20 cellular contexts compared by ENCODE assay signal in the genomic region with DNA sequence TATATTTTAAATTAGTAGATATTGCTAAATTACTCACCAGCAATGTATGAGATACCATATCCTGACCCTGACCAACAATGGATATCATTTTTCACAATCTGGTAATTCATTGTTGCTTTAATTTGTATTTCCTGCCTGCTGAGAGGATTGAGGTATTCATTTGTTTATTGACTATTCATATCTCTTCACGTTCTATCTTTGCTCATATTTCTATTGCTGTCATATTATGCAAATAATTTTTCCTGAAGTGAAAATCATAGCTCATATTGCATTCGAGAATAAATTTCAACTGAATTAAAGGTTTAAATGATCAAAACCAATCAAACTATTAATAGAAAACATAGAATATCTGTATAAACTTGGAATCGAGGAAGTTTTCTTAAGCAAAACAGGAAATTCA. TPM values are rescaled to one million over a fixed set of nuclear protein-coding genes. Genes with fewer than 3 reads are reported as not detected.
A peak's percentile ranks its signal among the peaks of the same experiment; 100 is the strongest.
DNase-seq lines count a peak whose midpoint lies in the region; ATAC-seq, FAIRE-seq and TF ChIP-seq lines count a peak whose summit lies in the region.
"Had no signal": no experiment of that assay in that cellular context is flagged by ENCODE, and none has a peak within 500 bp of the region (broad histone marks: within the 10 kb centered on the region; RNA-seq: fewer than 3 reads in every experiment).

No MANE protein-coding gene starts in this region.

- ATAC-seq in HG02610 (IDR thresholded peaks at IDR 0.05; ENCODE audit: unreplicated experiment) = peak; percentile 48
- ATAC-seq in GM12878 = no peak
- peak in 2 of 4 donors; percentile 25 to 29 for ATAC-seq in pancreas
- ATAC-seq in GM21447 (IDR thresholded peaks at IDR 0.05; ENCODE audit: unreplicated experiment) = no peak

- H3K9me3 ChIP-seq in GM12878 (replicated peaks; ENCODE audit: control insufficient read depth, insufficient read depth, low read length) (no peaks in the 10 kb centered on the region), pancreas (no peaks in the 10 kb centered on the region)
- H3K9me3 ChIP-seq: Caco-2, SK-N-SH had no signal

- H3K4me3 ChIP-seq in GM12878 = no peak overlapping the region
- H3K4me3 ChIP-seq in pancreas = no peak overlapping the region

- WGBS in GM12878 (ENCODE audit: insufficient coverage, insufficient replicate concordance, low lambda C conversion rate, missing lambda C conversion rate) = 2% methylated on average over 3 of the region's 3 CpGs
- 13 to 15% methylated on average over 3 of the region's 3 CpGs for WGBS in pancreas, 2 donors

- no peak for TF ChIP-seq RAD21 in GM12878 (IDR thresholded peaks at IDR 0.05; ENCODE audit: insufficient read depth, low read depth, low read length)

- in situ Hi-C loops in GM12878 (cut with MboI) = no loop called here

- no peaks in the 10 kb centered on the region; the same call in none of the 2 replicates for H3K79me2 ChIP-seq in GM12878 (ENCODE audit: control insufficient read depth, insufficient read depth, low read length)

- TF ChIP-seq POLR2A in GM12878 (IDR thresholded peaks at IDR 0.05; ENCODE audit: low read depth, low read length) = no peak

- H3K36me3 ChIP-seq in GM12878 (ENCODE audit: control insufficient read depth in 2 of 2, insufficient read depth in 2 of 2, low read length in 1 of 2) (peaks cover 5 to 13% of the 10 kb centered on the region in 2 experiments), pancreas (peaks cover 0 to 17% (median 5%) of the 10 kb centered on the region in 3 donors)

- RAD21 ChIA-PET in GM12878 (lab: Charles Lee; ENCODE audit: unreplicated experiment) = no interaction called here

- no peak for TF ChIP-seq EP300 in GM12878 (IDR thresholded peaks at IDR 0.05; ENCODE audit: borderline replicate concordance in 1 of 2, control insufficient read depth in 1 of 2, low read depth in 2 of 2, low read length in 2 of 2)

- no peaks in the 10 kb centered on the region for H3K27me3 ChIP-seq in GM12878 (replicated peaks in 1 of 2; ENCODE audit: control insufficient read depth in 2 of 2, insufficient read depth in 2 of 2, low read length in 1 of 2)
- H3K27me3 ChIP-seq in pancreas = no peaks in the 10 kb centered on the region

- H3K4me1 ChIP-seq in GM12878 (ENCODE audit: control insufficient read depth, insufficient read depth, low read length) (0 out of 2 replicates have a peak, but pooled peaks cover 2% of the 10 kb centered on the region), pancreas (peaks cover 0 to 12% (median 9%) of the 10 kb centered on the region in 3 donors)
- H3K4me1 ChIP-seq: Caco-2 had no signal

- POLR2A ChIA-PET in GM12878 (lab: Charles Lee) = no interaction called here

- no peak for FAIRE-seq in GM12878 (lab: Jason Lieb, UNC)
- FAIRE-seq in pancreas (lab: Jason Lieb, UNC) = peak; percentile 37
- FAIRE-seq: GM12892, GM18507, HTR-8/SVneo had no signal

- H3K9ac ChIP-seq in GM12878 (ENCODE audit: control insufficient read depth, insufficient read depth, low read length) = no peak overlapping the region
- H3K9ac ChIP-seq: SK-N-SH had no signal

- H3K27ac ChIP-seq in GM12878 (ENCODE audit: control insufficient read depth, insufficient read depth) (no peak overlapping the region), pancreas (peak overlapping the region in 1 of 4 donors; percentile 37)

- no peak overlapping the region for H3K4me2 ChIP-seq in GM12878 (ENCODE audit: control insufficient read depth, insufficient read depth)
- H3K4me2 ChIP-seq: SK-N-SH had no signal

- no peaks in the 10 kb centered on the region for H4K20me1 ChIP-seq in GM12878 (ENCODE audit: control insufficient read depth, insufficient read depth)

- BruUV-seq in GM12878 (replicated peaks; lab: Mats Ljungman, UMichigan) = TSS peak; percentile 49

- SMC1A ChIA-PET in GM12878 (lab: Charles Lee; ENCODE audit: uncharacterized antibody, unreplicated experiment) = no interaction called here

- DNase-seq in ELR (ENCODE audit: low read depth) = peak; percentile 7
- DNase-seq in GM12878 (ENCODE audit: low read depth, low spot score) = no peak
- DNase-seq in pancreas = no peak
- DNase-seq in T-helper 2 cell = no peak
- no peak for DNase-seq in activated naive CD4-positive, alpha-beta T cell treated with Interleukin-2 at 50 U/mL for 16 hours
- DNase-seq: Caco-2, H9, IMR-90, NCI-H1048, NCI-H1436, NCI-H2081, NCI-H446 treated with DMSO at 0.1 percent for 48 hours, NCI-H774, SHP77 treated with DMSO at 0.1 percent for 48 hours, SK-N-SH had no signal

- intact Hi-C loops in GM12878 (cut with micrococcal nuclease; ENCODE audit: unreplicated experiment) (no loop called here), pancreas (cut with DNase I) (no loop called here)

- H2AFZ ChIP-seq in GM12878 (ENCODE audit: control insufficient read depth, low read depth, low read length) = no peak overlapping the region

- CTCF ChIA-PET in GM12878 (lab: Yijun Ruan, JAX) = interaction anchor here (1.4 to 1.6 kb wide), 2 partner anchors 10 to 15 kb away, joined by 3 to 4 read pairs; no protein-coding TSS in a partner anchor

- TF ChIP-seq CTCF in GM12878 (IDR thresholded peaks at IDR 0.05 in 2 of 3, conservative IDR thresholded peaks at IDR 0.05 in 1 of 3; ENCODE audit: control insufficient read depth in 2 of 3, extremely low read depth in 1 of 3, insufficient read depth in 1 of 3, low read depth in 3 of 3, low read length in 3 of 3) (no peak), pancreas (IDR thresholded peaks at IDR 0.05) (no peak)

TF ChIP-seq in GM12878, 131 proteins besides CTCF, POLR2A, EP300 and RAD21:
- no peak for TF ChIP-seq STAT1 (conservative IDR thresholded peaks at IDR 0.05)

RNA-seq across cellular contexts. Expression of gene INO80D, which starts 31.0 kb away (rescaled TPM):
- 44.6 and 48.4 TPM in 2 replicates for total RNA-seq in GM12878 (2013; cell fraction: nucleolus; rRNA removed)
- total RNA-seq in GM12878 (2014; rRNA removed) (6.3 and 7.9 TPM in 2 replicates), GM12878 (2014; rRNA removed; fragmentation: Illumina TruSeq; extraction: Trizol) (6.5 and 7.2 TPM in 2 replicates), GM12878 (2021) (15.3 and 16.3 TPM in 2 replicates), pancreas (10 to 100 TPM in 3 of 6 donors, 1 to 10 TPM in 3; 9.4 to 15.0 (median 10.0) TPM)
- polyA plus RNA-seq in GM12878 (2011; ENCODE audit: low read depth) = 2.3 TPM
- polyA plus RNA-seq in GM12878 (2011; rRNA removed) (8.1 and 10.5 TPM in 2 replicates), GM12878 (2014; fragmentation: Illumina TruSeq; extraction: Trizol) (3.9 and 4.9 TPM in 2 replicates), GM12878 (2014; fragmentation: Nextera tagmentation; extraction: Ambion mirVana) (1 to 10 TPM in 1 of 2 experiments, under 1 TPM in 1; 0.73 to 1.9 TPM), GM12878 (2014; rRNA removed) (3.1 and 3.2 TPM in 2 replicates), GM12878 (2016; fragmentation: Nextera tagmentation; extraction: Ambion mirVana) (1 to 10 TPM; 4.5 to 4.8 TPM), pancreas (1 to 10 TPM; 2.7 to 3.8 TPM)
- polyA plus RNA-seq in GM12878 (2011; cell fraction: cytosol; rRNA removed) = 4.8 and 5.4 TPM in 2 replicates
- polyA plus RNA-seq in GM12878 (2011; cell fraction: nucleus; rRNA removed) = 10.1 and 10.6 TPM in 2 replicates
- 3.3 and 4.1 TPM in 2 replicates for polyA plus RNA-seq in GM12878 (2012)
- 45.5 and 48.5 TPM in 2 replicates for polyA minus RNA-seq in GM12878 (2011; rRNA and poly(A)+ RNA removed)
- 12.4 and 15.3 TPM in 2 replicates for polyA minus RNA-seq in GM12878 (2011; cell fraction: cytosol; rRNA and poly(A)+ RNA removed)
- 15.7 and 21.5 TPM in 2 replicates for polyA minus RNA-seq in GM12878 (2011; cell fraction: nucleus; rRNA and poly(A)+ RNA removed)
